ENCODE assay signal across 15 cellular contexts in genomic region chr1:192488058-192488457, GRCh38.
A peak's percentile ranks its signal among the peaks of the same experiment; 100 is the strongest.
DNase-seq lines count a peak whose midpoint lies in the region; ATAC-seq, FAIRE-seq and TF ChIP-seq lines count a peak whose summit lies in the region.
"Had no signal": no experiment of that assay in that cellular context is flagged by ENCODE, and none has a peak within 500 bp of the region (broad histone marks: within the 10 kb centered on the region; RNA-seq: fewer than 3 reads in every experiment).

No MANE protein-coding gene starts in this region.

- H3K9me3 ChIP-seq in HepG2 (ENCODE audit: low read length) (no peaks in the 10 kb centered on the region), right lobe of liver (no peaks in the 10 kb centered on the region)
- H3K9me3 ChIP-seq: neutrophil had no signal

- no peak overlapping the region for H3K9ac ChIP-seq in HepG2 (ENCODE audit: insufficient read depth, low read depth, low read length)

- no peaks in the 10 kb centered on the region for H3K79me2 ChIP-seq in HepG2 (ENCODE audit: insufficient read depth, low read length)

- intact Hi-C loops in HepG2 (cut with micrococcal nuclease; ENCODE audit: unreplicated experiment) = no loop called here
- intact Hi-C loops in right lobe of liver (cut with DNase I) = no loop called here

- no peaks in the 10 kb centered on the region for H4K20me1 ChIP-seq in HepG2 (ENCODE audit: insufficient read depth, low read length)

- TF ChIP-seq CTCF in HepG2 (CRISPR knock-in tag; IDR thresholded peaks at IDR 0.05) (no peak), right lobe of liver (IDR thresholded peaks at IDR 0.05) (no peak), GM20000 (IDR thresholded peaks at IDR 0.05; ENCODE audit: extremely low read depth, missing control alignments) (no peak)

- H2AFZ ChIP-seq in HepG2 (ENCODE audit: low read length) = no peak overlapping the region

- H3K4me1 ChIP-seq in HepG2 (ENCODE audit: insufficient read depth, low read length) (no peaks in the 10 kb centered on the region), right lobe of liver (peaks cover 0 to 5% (median 2%) of the 10 kb centered on the region in 4 donors)

- POLR2A ChIA-PET in HepG2 (lab: Yijun Ruan, JAX) = no interaction called here

- no peak overlapping the region for H3K4me2 ChIP-seq in HepG2 (ENCODE audit: low read depth, low read length)

- TF ChIP-seq EP300 in HepG2 (IDR thresholded peaks at IDR 0.05; ENCODE audit: low read depth in 2 of 2, low read length in 2 of 2) (no peak), HepG2 (CRISPR knock-in tag; IDR thresholded peaks at IDR 0.05; ENCODE audit: borderline replicate concordance) (no peak)

- H3K27me3 ChIP-seq in HepG2 (ENCODE audit: control insufficient read depth in 1 of 2, insufficient read depth in 2 of 2, low read length in 2 of 2) (no peaks in the 10 kb centered on the region), right lobe of liver (no peaks in the 10 kb centered on the region)
- H3K27me3 ChIP-seq: neutrophil had no signal

- ATAC-seq in HepG2 = peak; percentile 61
- ATAC-seq in right lobe of liver = no peak
- no peak for ATAC-seq in HG03342 (IDR thresholded peaks at IDR 0.05; ENCODE audit: unreplicated experiment)
- ATAC-seq: left cardiac atrium had no signal

- peak; percentile 9 for DNase-seq in HepG2 (ENCODE audit: low spot score)
- DNase-seq in right lobe of liver = no peak
- DNase-seq in SK-MEL-5 (ENCODE audit: low read depth, low spot score) = peak; percentile 32
- DNase-seq in iPS-NIHi7 (ENCODE audit: extremely low spot score) = peak; percentile 51
- no peak for DNase-seq in GM20000 (ENCODE audit: low spot score)
- no peak for DNase-seq in NOMO-1 treated with DMSO at 0.1 percent for 48 hours (lab: John Stamatoyannopoulos, UW; ENCODE audit: unreplicated experiment)
- DNase-seq in NCI-H526 treated with DMSO at 0.1 percent for 48 hours (lab: John Stamatoyannopoulos, UW) = no peak
- DNase-seq: activated naive CD8-positive, alpha-beta T cell treated with anti-CD3 and anti-CD28 coated beads, Interleukin-2, amount 10 ng/mL, durations not matched to agents 7 days and 5 days; left cardiac atrium; NCI-H1436 treated with DMSO at 0.1 percent for 48 hours; stimulated activated CD8-positive, alpha-beta memory T cell treated with anti-CD3 and anti-CD28 coated beads, Interleukin-4, amount 100 ng/mL, for 48 hours; T1000 had no signal

- no TSS peak for BruUV-seq in HepG2 (replicated peaks; lab: Mats Ljungman, UMichigan)

- H3K4me3 ChIP-seq in HepG2 (replicated peaks in 1 of 3; ENCODE audit: insufficient read depth in 1 of 3, low read depth in 2 of 3, low read length in 3 of 3) (no peak overlapping the region), right lobe of liver (no peak overlapping the region)

- in situ Hi-C loops in HepG2 (cut with HindIII; ENCODE audit: extremely low pct_ligation_motif_present, low pct_unique_long_range_greater_than_20kb) (loop anchor here (25.0 kb wide), 1 partner anchor 274 kb away; no protein-coding TSS in a partner anchor), SK-MEL-5 (cut with HindIII; ENCODE audit: low pct_unique_long_range_greater_than_20kb, low sequenced_read_pairs) (no loop called here)

- H3K27ac ChIP-seq in HepG2 (ENCODE audit: extremely low read length, insufficient read depth, low read length) (no peak overlapping the region), right lobe of liver (no peak overlapping the region)
- H3K27ac ChIP-seq: neutrophil had no signal

- no peak for FAIRE-seq in HepG2 (lab: Jason Lieb, UNC)
- FAIRE-seq: G401.6 had no signal

- TF ChIP-seq POLR2A in HepG2 (IDR thresholded peaks at IDR 0.05; ENCODE audit: insufficient read depth in 1 of 2, low read depth in 2 of 2, low read length in 2 of 2) (no peak), right lobe of liver (IDR thresholded peaks at IDR 0.05) (no peak)

- TF ChIP-seq RAD21 in HepG2 (CRISPR knock-in tag; IDR thresholded peaks at IDR 0.05) = no peak

- no peaks in the 10 kb centered on the region for H3K36me3 ChIP-seq in HepG2 (replicated peaks in 1 of 2; ENCODE audit: control insufficient read depth in 1 of 2, insufficient read depth in 2 of 2, low read length in 2 of 2)
- no peaks in the 10 kb centered on the region for H3K36me3 ChIP-seq in right lobe of liver
- H3K36me3 ChIP-seq: neutrophil had no signal

- CTCF ChIA-PET in HepG2 (lab: Yijun Ruan, JAX; ENCODE audit: low intra/inter-chr PET ratio, low total read pairs) = no interaction called here

TF ChIP-seq in HepG2, 621 proteins besides CTCF, POLR2A, EP300 and RAD21:
- TF ChIP-seq STAT5B (CRISPR knock-in tag; IDR thresholded peaks at IDR 0.05) (no peak), SRSF1 (optimal IDR thresholded peaks at IDR 0.05; ENCODE audit: low read depth, low read length) (no peak), MBD4 (IDR thresholded peaks at IDR 0.05; ENCODE audit: borderline replicate concordance, low read length) (no peak), ELF3 (CRISPR knock-in tag; IDR thresholded peaks at IDR 0.05) (no peak), DDIT3 (CRISPR knock-in tag; IDR thresholded peaks at IDR 0.05) (no peak), KMT2B (CRISPR knock-in tag; IDR thresholded peaks at IDR 0.05) (no peak), ZNF674 (CRISPR knock-in tag; IDR thresholded peaks at IDR 0.05; ENCODE audit: low read depth) (no peak), REL (CRISPR knock-in tag; conservative IDR thresholded peaks at IDR 0.05) (no peak), ZFYVE20 (CRISPR knock-in tag; IDR thresholded peaks at IDR 0.05; ENCODE audit: borderline replicate concordance, low read depth) (no peak), SALL1 (CRISPR knock-in tag; IDR thresholded peaks at IDR 0.05) (no peak), RELA (CRISPR knock-in tag; IDR thresholded peaks at IDR 0.05) (no peak), RAD51 (IDR thresholded peaks at IDR 0.05; ENCODE audit: borderline replicate concordance) (no peak), HNF1B (CRISPR knock-in tag; IDR thresholded peaks at IDR 0.05) (no peak), ZNF577 (CRISPR knock-in tag; IDR thresholded peaks at IDR 0.05; ENCODE audit: borderline replicate concordance, low read depth) (no peak), MATR3 (CRISPR knock-in tag; IDR thresholded peaks at IDR 0.05) (no peak)

Comparison
In these comparisons a context has a peak if more than half of its experiments do, and no peak if none do; other contexts are left out.
1. DNase-seq: peak in HepG2 (single experiment), SK-MEL-5 (single experiment) and iPS-NIHi7 (single experiment); none in right lobe of liver (0 of 3), GM20000 (single experiment), NOMO-1 treated with DMSO at 0.1 percent for 48 hours (single experiment) and NCI-H526 treated with DMSO at 0.1 percent for 48 hours (single experiment).